8 cellular contexts compared by ENCODE assay signal in genomic region chr11:9263840-9264380, GRCh38. TPM values are rescaled to one million over a fixed set of nuclear protein-coding genes. Genes with fewer than 3 reads are reported as not detected.
DNase-seq lines count a peak whose midpoint lies in the region; ATAC-seq and TF ChIP-seq lines count a peak whose summit lies in the region.

No MANE protein-coding gene starts in this region.

- peaks cover 10% of the 10 kb centered on the region for H3K36me3 Mint-ChIP-seq in central memory CD8-positive, alpha-beta T cell (ENCODE audit: insufficient read depth)

- POLR2A ChIA-PET in SK-N-SH (lab: Yijun Ruan, JAX), result interaction anchor here (1.5 to 2.1 kb wide), 2 partner anchors 9 to 197 kb away, joined by 4 to 11 read pairs; partner anchors contain the start of gene ZNF143

- peak; percentile 61 for ATAC-seq in HG03095 (IDR thresholded peaks at IDR 0.05; ENCODE audit: unreplicated experiment)
- ATAC-seq in central memory CD8-positive, alpha-beta T cell (replicated peaks; ENCODE audit: extremely low read depth, poor library complexity, severe bottlenecking), result peak; percentile 71

- H3F3A ChIP-seq in SK-N-SH (replicated peaks; ENCODE audit: insufficient read depth), result peaks cover 18% of the 10 kb centered on the region

- no peak for TF ChIP-seq RAD21 in SK-N-SH (IDR thresholded peaks at IDR 0.05; ENCODE audit: low read length)

- H2AFZ ChIP-seq in SK-N-SH (ENCODE audit: low read depth), result no peak overlapping the region

- H4K20me1 ChIP-seq in SK-N-SH (ENCODE audit: insufficient read depth), result peaks cover 43% of the 10 kb centered on the region

- no peaks in the 10 kb centered on the region for H3K9me3 Mint-ChIP-seq in central memory CD8-positive, alpha-beta T cell

- peaks cover 60% of the 10 kb centered on the region for H3K79me2 ChIP-seq in SK-N-SH (ENCODE audit: insufficient read depth)

- H3K4me1 ChIP-seq in SK-N-SH (ENCODE audit: control insufficient read depth in 1 of 2, insufficient read depth in 2 of 2, low read depth in 1 of 2, low read length in 1 of 2) (peaks cover 5 to 20% of the 10 kb centered on the region in 2 experiments; a peak in 3 of 4 replicates), mucosa of rectum (ENCODE audit: control insufficient read depth in 2 of 2, insufficient read depth in 2 of 2, low read length in 2 of 2) (peaks cover 4 to 6% of the 10 kb centered on the region in 2 donors), subcutaneous abdominal adipose tissue (ENCODE audit: control insufficient read depth in 5 of 5, insufficient read depth in 5 of 5, low read length in 5 of 5) (peaks cover 4 to 32% (median 28%) of the 10 kb centered on the region in 5 donors)

- CTCF ChIA-PET in SK-N-SH (lab: Yijun Ruan, JAX), result no interaction called here

- peak overlapping the region; percentile 77 to 83 for H3K27ac ChIP-seq in SK-N-SH (ENCODE audit: low read depth in 2 of 2, low read length in 1 of 2)
- H3K27ac ChIP-seq in mucosa of rectum (ENCODE audit: low read depth in 2 of 2, low read length in 2 of 2), result peak overlapping the region; percentile 77 to 86
- peak overlapping the region; percentile 99 for H3K27ac ChIP-seq in subcutaneous abdominal adipose tissue (ENCODE audit: low read depth, low read length)

- DNase-seq in activated T-cell treated with anti-CD3 and anti-CD28 coated beads for 24 hours (ENCODE audit: low read depth) (peak; percentile 62), SK-N-SH (peak; percentile 39), KG1 (lab: John Stamatoyannopoulos, UW) (no peak)
- no peak for DNase-seq in activated T-cell treated with anti-CD3 and anti-CD28 coated beads, Interleukin-2, amount 50 U/mL, for 1 hour
- no peak for DNase-seq in central memory CD8-positive, alpha-beta T cell (ENCODE audit: low spot score in 2 of 2)

- no peaks in the 10 kb centered on the region for H3K9me2 ChIP-seq in SK-N-SH

- TF ChIP-seq CTCF in SK-N-SH (IDR thresholded peaks at IDR 0.05), result no peak

- no peak for TF ChIP-seq EP300 in SK-N-SH (IDR thresholded peaks at IDR 0.05; ENCODE audit: borderline replicate concordance in 1 of 2, low read depth in 1 of 2, low read length in 1 of 2)

- H3K27me3 Mint-ChIP-seq in central memory CD8-positive, alpha-beta T cell, result no peaks in the 10 kb centered on the region

- peak overlapping the region; percentile 84 for H3K4me2 ChIP-seq in SK-N-SH

- H3K4me3 ChIP-seq in SK-N-SH (ENCODE audit: low read depth in 2 of 2, low read length in 1 of 2) (peak overlapping the region; percentile 73 to 79), mucosa of rectum (ENCODE audit: low read length in 2 of 2) (peak overlapping the region; percentile 76 to 82), subcutaneous abdominal adipose tissue (ENCODE audit: low read depth in 1 of 5, low read length in 5 of 5) (peak overlapping the region; percentile 73 to 93 (median 88))

- WGBS in SK-N-SH (ENCODE audit: low lambda C conversion rate), result 9% methylated on average over 10 of the region's 10 CpGs

- peaks cover 39% of the 10 kb centered on the region for H3K4me1 Mint-ChIP-seq in central memory CD8-positive, alpha-beta T cell

- H3K36me3 ChIP-seq in SK-N-SH (replicated peaks in 1 of 2; ENCODE audit: control insufficient read depth in 1 of 2, insufficient read depth in 2 of 2, low read length in 1 of 2) (no peaks in the 10 kb centered on the region), mucosa of rectum (ENCODE audit: control insufficient read depth in 2 of 2, insufficient read depth in 2 of 2, low read length in 2 of 2) (no peaks in the 10 kb centered on the region), subcutaneous abdominal adipose tissue (ENCODE audit: control insufficient read depth in 5 of 5, insufficient read depth in 5 of 5, low read length in 5 of 5) (no peaks in the 10 kb centered on the region)

- H3K27me3 ChIP-seq in SK-N-SH (ENCODE audit: insufficient read depth) (no peaks in the 10 kb centered on the region), mucosa of rectum (ENCODE audit: control insufficient read depth in 2 of 2, insufficient read depth in 2 of 2, low read length in 2 of 2) (peaks cover 0 to 2% of the 10 kb centered on the region in 2 donors), subcutaneous abdominal adipose tissue (ENCODE audit: control insufficient read depth in 5 of 5, insufficient read depth in 4 of 5, low read length in 5 of 5) (no peaks in the 10 kb centered on the region)

- H3K9me3 ChIP-seq in SK-N-SH, result no peaks in the 10 kb centered on the region
- no peaks in the 10 kb centered on the region for H3K9me3 ChIP-seq in mucosa of rectum (ENCODE audit: control insufficient read depth in 2 of 2, low read length in 2 of 2)
- no peaks in the 10 kb centered on the region for H3K9me3 ChIP-seq in subcutaneous abdominal adipose tissue (ENCODE audit: control insufficient read depth in 5 of 5, low read length in 5 of 5)

- H3K27ac Mint-ChIP-seq in central memory CD8-positive, alpha-beta T cell (ENCODE audit: low read depth), result peak overlapping the region; percentile 88

- H3K9ac ChIP-seq in SK-N-SH (peak overlapping the region; percentile 97), mucosa of rectum (ENCODE audit: low read depth in 1 of 2, low read length in 2 of 2) (peak overlapping the region; percentile 72 to 78), subcutaneous abdominal adipose tissue (ENCODE audit: low read length in 5 of 5) (peak overlapping the region; percentile 81 to 98 (median 96))

- peak overlapping the region; percentile 91 for H3K4me3 Mint-ChIP-seq in central memory CD8-positive, alpha-beta T cell

TF ChIP-seq in SK-N-SH, 30 proteins besides CTCF, POLR2A, EP300 and RAD21 (continues in another document):
- no peak for TF ChIP-seq RCOR1 (IDR thresholded peaks at IDR 0.05; ENCODE audit: low read length)
- TF ChIP-seq GATA2 (CRISPR knock-in tag; IDR thresholded peaks at IDR 0.05), result no peak
- no peak for TF ChIP-seq FOSL2 (IDR thresholded peaks at IDR 0.05; ENCODE audit: borderline replicate concordance, low read depth)
- TF ChIP-seq TCF12 (IDR thresholded peaks at IDR 0.05), result no peak
- no peak for TF ChIP-seq RXRA (IDR thresholded peaks at IDR 0.05; ENCODE audit: borderline replicate concordance, low read depth)
- TF ChIP-seq, protein P1, sequence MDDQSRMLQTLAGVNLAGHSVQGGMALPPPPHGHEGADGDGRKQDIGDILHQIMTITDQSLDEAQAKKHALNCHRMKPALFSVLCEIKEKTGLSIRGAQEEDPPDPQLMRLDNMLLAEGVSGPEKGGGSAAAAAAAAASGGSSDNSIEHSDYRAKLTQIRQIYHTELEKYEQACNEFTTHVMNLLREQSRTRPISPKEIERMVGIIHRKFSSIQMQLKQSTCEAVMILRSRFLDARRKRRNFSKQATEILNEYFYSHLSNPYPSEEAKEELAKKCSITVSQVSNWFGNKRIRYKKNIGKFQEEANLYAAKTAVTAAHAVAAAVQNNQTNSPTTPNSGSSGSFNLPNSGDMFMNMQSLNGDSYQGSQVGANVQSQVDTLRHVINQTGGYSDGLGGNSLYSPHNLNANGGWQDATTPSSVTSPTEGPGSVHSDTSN (IDR thresholded peaks at IDR 0.05), result no peak
- TF ChIP-seq MEF2A (IDR thresholded peaks at IDR 0.05; ENCODE audit: borderline replicate concordance, low read depth), result no peak
- TF ChIP-seq CHD2 (IDR thresholded peaks at IDR 0.05; ENCODE audit: low read length, partially characterized antibody), result no peak
- TF ChIP-seq ELF1 (IDR thresholded peaks at IDR 0.05), result no peak
- TF ChIP-seq, protein P2, sequence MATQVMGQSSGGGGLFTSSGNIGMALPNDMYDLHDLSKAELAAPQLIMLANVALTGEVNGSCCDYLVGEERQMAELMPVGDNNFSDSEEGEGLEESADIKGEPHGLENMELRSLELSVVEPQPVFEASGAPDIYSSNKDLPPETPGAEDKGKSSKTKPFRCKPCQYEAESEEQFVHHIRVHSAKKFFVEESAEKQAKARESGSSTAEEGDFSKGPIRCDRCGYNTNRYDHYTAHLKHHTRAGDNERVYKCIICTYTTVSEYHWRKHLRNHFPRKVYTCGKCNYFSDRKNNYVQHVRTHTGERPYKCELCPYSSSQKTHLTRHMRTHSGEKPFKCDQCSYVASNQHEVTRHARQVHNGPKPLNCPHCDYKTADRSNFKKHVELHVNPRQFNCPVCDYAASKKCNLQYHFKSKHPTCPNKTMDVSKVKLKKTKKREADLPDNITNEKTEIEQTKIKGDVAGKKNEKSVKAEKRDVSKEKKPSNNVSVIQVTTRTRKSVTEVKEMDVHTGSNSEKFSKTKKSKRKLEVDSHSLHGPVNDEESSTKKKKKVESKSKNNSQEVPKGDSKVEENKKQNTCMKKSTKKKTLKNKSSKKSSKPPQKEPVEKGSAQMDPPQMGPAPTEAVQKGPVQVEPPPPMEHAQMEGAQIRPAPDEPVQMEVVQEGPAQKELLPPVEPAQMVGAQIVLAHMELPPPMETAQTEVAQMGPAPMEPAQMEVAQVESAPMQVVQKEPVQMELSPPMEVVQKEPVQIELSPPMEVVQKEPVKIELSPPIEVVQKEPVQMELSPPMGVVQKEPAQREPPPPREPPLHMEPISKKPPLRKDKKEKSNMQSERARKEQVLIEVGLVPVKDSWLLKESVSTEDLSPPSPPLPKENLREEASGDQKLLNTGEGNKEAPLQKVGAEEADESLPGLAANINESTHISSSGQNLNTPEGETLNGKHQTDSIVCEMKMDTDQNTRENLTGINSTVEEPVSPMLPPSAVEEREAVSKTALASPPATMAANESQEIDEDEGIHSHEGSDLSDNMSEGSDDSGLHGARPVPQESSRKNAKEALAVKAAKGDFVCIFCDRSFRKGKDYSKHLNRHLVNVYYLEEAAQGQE (IDR thresholded peaks at IDR 0.05; ENCODE audit: low read depth, low read length), result no peak
- no peak for TF ChIP-seq TAF1 (IDR thresholded peaks at IDR 0.05; ENCODE audit: borderline replicate concordance, low read depth, low read length)
- TF ChIP-seq FOXM1 (IDR thresholded peaks at IDR 0.05; ENCODE audit: low read depth), result no peak
- no peak for TF ChIP-seq NRF1 (IDR thresholded peaks at IDR 0.05; ENCODE audit: low read depth, low read length)
- TF ChIP-seq, protein P3, sequence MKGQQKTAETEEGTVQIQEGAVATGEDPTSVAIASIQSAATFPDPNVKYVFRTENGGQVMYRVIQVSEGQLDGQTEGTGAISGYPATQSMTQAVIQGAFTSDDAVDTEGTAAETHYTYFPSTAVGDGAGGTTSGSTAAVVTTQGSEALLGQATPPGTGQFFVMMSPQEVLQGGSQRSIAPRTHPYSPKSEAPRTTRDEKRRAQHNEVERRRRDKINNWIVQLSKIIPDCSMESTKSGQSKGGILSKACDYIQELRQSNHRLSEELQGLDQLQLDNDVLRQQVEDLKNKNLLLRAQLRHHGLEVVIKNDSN (IDR thresholded peaks at IDR 0.05; ENCODE audit: borderline replicate concordance, low read depth), result no peak
- no peak for TF ChIP-seq SIN3A (IDR thresholded peaks at IDR 0.05; ENCODE audit: borderline replicate concordance, low read depth, low read length)

RNA-seq across cellular contexts. Expression of gene DENND5A, which starts 1.2 kb away (rescaled TPM):
- 110 and 124 TPM in 2 replicates for polyA plus RNA-seq in SK-N-SH (2012; rRNA removed)
- polyA plus RNA-seq in SK-N-SH (2012; cell fraction: cytosol; rRNA removed), result 64.2 and 87.4 TPM in 2 replicates
- polyA plus RNA-seq in SK-N-SH (2012; cell fraction: nucleus; rRNA removed), result 126 and 164 TPM in 2 replicates

RNA-seq across cellular contexts. Expression of gene TMEM41B, which starts 50.5 kb away (rescaled TPM):
- 19.8 and 23.5 TPM in 2 replicates for polyA plus RNA-seq in SK-N-SH (2012; rRNA removed)
- 16.6 and 18.1 TPM in 2 replicates for polyA plus RNA-seq in SK-N-SH (2012; cell fraction: cytosol; rRNA removed)
- polyA plus RNA-seq in SK-N-SH (2012; cell fraction: nucleus; rRNA removed), result 52.0 and 55.3 TPM in 2 replicates

Comparison
In these comparisons a context has a peak if more than half of its experiments do, and no peak if none do; other contexts are left out.
1. DNase-seq: peak in activated T-cell treated with anti-CD3 and anti-CD28 coated beads for 24 hours (single experiment) and SK-N-SH (single experiment); none in activated T-cell treated with anti-CD3 and anti-CD28 coated beads, Interleukin-2, amount 50 U/mL, for 1 hour (single experiment), central memory CD8-positive, alpha-beta T cell (0 of 2) and KG1 (single experiment).
2. Peak in every context shown above with its lines, with median percentiles within 50 percentile points of each other: H3K27ac ChIP-seq, H3K4me3 ChIP-seq and H3K9ac ChIP-seq.